In genomic region chr12:96192926-96193573, GRCh38 we compare ENCODE assay signal across 11 cellular contexts. TPM values are rescaled to one million over a fixed set of nuclear protein-coding genes. Genes with fewer than 3 reads are reported as not detected.
A peak's percentile ranks its signal among the peaks of the same experiment; 100 is the strongest.
DNase-seq lines count a peak whose midpoint lies in the region; TF ChIP-seq lines count a peak whose summit lies in the region.
"Had no signal": no experiment of that assay in that cellular context is flagged by ENCODE, and none has a peak within 500 bp of the region (broad histone marks: within the 10 kb centered on the region; RNA-seq: fewer than 3 reads in every experiment).

No MANE protein-coding gene starts in this region.

- H3K27me3 Mint-ChIP-seq in CD14-positive monocyte (ENCODE audit: low read depth in 3 of 3) (peaks cover 0 to 5% (median 2%) of the 10 kb centered on the region in 3 donors), brain (peaks cover 86% of the 10 kb centered on the region), neural progenitor cell (ENCODE audit: insufficient read depth, low read depth) (no peaks in the 10 kb centered on the region)

- no peak overlapping the region for H3K9ac ChIP-seq in HUES6 (ENCODE audit: low read length)
- H3K9ac ChIP-seq in neural progenitor cell: no peak overlapping the region

- H3K36me3 ChIP-seq in HUES6 (ENCODE audit: control insufficient read depth, insufficient read depth, low read length) (no peaks in the 10 kb centered on the region), neural progenitor cell (no peaks in the 10 kb centered on the region)
- H3K36me3 ChIP-seq: adrenal gland had no signal

- H3K4me2 ChIP-seq in neural progenitor cell: peak overlapping the region; percentile 96

- H3K9me3 ChIP-seq in HUES6 (ENCODE audit: control insufficient read depth, insufficient read depth, low read depth, low read length): no peaks in the 10 kb centered on the region
- H3K9me3 ChIP-seq in neural progenitor cell (ENCODE audit: low read depth): no peaks in the 10 kb centered on the region
- H3K9me3 ChIP-seq: adrenal gland had no signal

- H4K20me1 ChIP-seq in neural progenitor cell (ENCODE audit: low read depth): no peaks in the 10 kb centered on the region

- H3K27ac Mint-ChIP-seq in CD14-positive monocyte (peak overlapping the region in 4 of 7 donors; percentile 65 to 90 (median 82)), brain (peak overlapping the region in 1 of 5 experiments; percentile 46), neural progenitor cell (no peak overlapping the region)

- H3K4me1 ChIP-seq in HUES6 (ENCODE audit: control insufficient read depth, insufficient read depth, low read length) (peaks cover 7% of the 10 kb centered on the region), neural progenitor cell (peaks cover 14% of the 10 kb centered on the region)

- no peak for DNase-seq in CD14-positive monocyte (ENCODE audit: low spot score)
- no peak for DNase-seq in neural progenitor cell (ENCODE audit: low spot score)
- no peak for DNase-seq in SIG-M5 (lab: John Stamatoyannopoulos, UW)
- no peak for DNase-seq in DMS153 treated with DMSO at 0.1 percent for 48 hours (lab: John Stamatoyannopoulos, UW; ENCODE audit: unreplicated experiment)
- DNase-seq in dermis blood vessel endothelial cell: no peak
- no peak for DNase-seq in hippocampal formation (lab: John Stamatoyannopoulos, UW)
- DNase-seq: midbrain, NCI-H524 treated with DMSO at 0.1 percent for 48 hours had no signal

- no peaks in the 10 kb centered on the region for H3K79me2 ChIP-seq in neural progenitor cell (ENCODE audit: low read depth)

- H3K36me3 Mint-ChIP-seq in CD14-positive monocyte (peaks cover 0 to 2% of the 10 kb centered on the region in 2 donors), brain (no peaks in the 10 kb centered on the region), neural progenitor cell (no peaks in the 10 kb centered on the region)

- H3K4me3 ChIP-seq in HUES6 (ENCODE audit: low read depth, low read length): peak overlapping the region; percentile 92; the same call in 1 of the 2 replicates
- H3K4me3 ChIP-seq in neural progenitor cell: no peak overlapping the region

- peaks cover 11% of the 10 kb centered on the region; the same call in 1 of the 2 replicates for H3K27me3 ChIP-seq in HUES6 (ENCODE audit: control insufficient read depth, insufficient read depth, low read length)
- peaks cover 48% of the 10 kb centered on the region for H3K27me3 ChIP-seq in neural progenitor cell
- H3K27me3 ChIP-seq: adrenal gland had no signal

- TF ChIP-seq CTCF in CD14-positive monocyte (IDR thresholded peaks at IDR 0.05): no peak
- no peak for TF ChIP-seq CTCF in brain (conservative IDR thresholded peaks at IDR 0.05)
- no peak for TF ChIP-seq CTCF in neural progenitor cell (IDR thresholded peaks at IDR 0.05)

- no peak overlapping the region for H2AFZ ChIP-seq in neural progenitor cell (replicated peaks)

- peaks cover 25% of the 10 kb centered on the region for H3F3A ChIP-seq in neural progenitor cell (ENCODE audit: low read depth)

- H3K4me1 Mint-ChIP-seq in CD14-positive monocyte (peaks cover 25% of the 10 kb centered on the region), brain (peaks cover 18% of the 10 kb centered on the region), neural progenitor cell (peaks cover 18% of the 10 kb centered on the region)

- H3K4me3 Mint-ChIP-seq in CD14-positive monocyte (peak overlapping the region; percentile 82 to 90), brain (peak overlapping the region; percentile 80 to 89 (median 83)), neural progenitor cell (peak overlapping the region; percentile 93)

- H3K9me3 Mint-ChIP-seq in CD14-positive monocyte (no peaks in the 10 kb centered on the region), brain (peaks cover 0 to 11% (median 0%) of the 10 kb centered on the region in 5 experiments), neural progenitor cell (peaks cover 4% of the 10 kb centered on the region)

- no peak overlapping the region for H3K27ac ChIP-seq in HUES6 (ENCODE audit: low read depth, low read length)
- no peak overlapping the region for H3K27ac ChIP-seq in neural progenitor cell

- intact Hi-C loops in CD14-positive monocyte (cut with micrococcal nuclease): loop anchor here in 1 of 2 donors (2.0 kb wide), 1 partner anchor 16 kb away; no protein-coding TSS in a partner anchor

RNA-seq across cellular contexts. Expression of gene ELK3, which starts 1.1 kb away (rescaled TPM):
- 10 to 100 TPM; 12.1 to 14.6 TPM for polyA plus RNA-seq in CD14-positive monocyte
- 1.3 TPM for polyA plus RNA-seq in brain (ENCODE audit: insufficient read depth, low read depth, low replicate concordance)
- total RNA-seq in neural progenitor cell (ENCODE audit: low replicate concordance): 4.8 and 5.0 TPM in 2 replicates
- 45.6 and 95.3 TPM in 2 replicates for total RNA-seq in dermis blood vessel endothelial cell
